8 cellular contexts compared by ENCODE assay signal in the genomic region with DNA sequence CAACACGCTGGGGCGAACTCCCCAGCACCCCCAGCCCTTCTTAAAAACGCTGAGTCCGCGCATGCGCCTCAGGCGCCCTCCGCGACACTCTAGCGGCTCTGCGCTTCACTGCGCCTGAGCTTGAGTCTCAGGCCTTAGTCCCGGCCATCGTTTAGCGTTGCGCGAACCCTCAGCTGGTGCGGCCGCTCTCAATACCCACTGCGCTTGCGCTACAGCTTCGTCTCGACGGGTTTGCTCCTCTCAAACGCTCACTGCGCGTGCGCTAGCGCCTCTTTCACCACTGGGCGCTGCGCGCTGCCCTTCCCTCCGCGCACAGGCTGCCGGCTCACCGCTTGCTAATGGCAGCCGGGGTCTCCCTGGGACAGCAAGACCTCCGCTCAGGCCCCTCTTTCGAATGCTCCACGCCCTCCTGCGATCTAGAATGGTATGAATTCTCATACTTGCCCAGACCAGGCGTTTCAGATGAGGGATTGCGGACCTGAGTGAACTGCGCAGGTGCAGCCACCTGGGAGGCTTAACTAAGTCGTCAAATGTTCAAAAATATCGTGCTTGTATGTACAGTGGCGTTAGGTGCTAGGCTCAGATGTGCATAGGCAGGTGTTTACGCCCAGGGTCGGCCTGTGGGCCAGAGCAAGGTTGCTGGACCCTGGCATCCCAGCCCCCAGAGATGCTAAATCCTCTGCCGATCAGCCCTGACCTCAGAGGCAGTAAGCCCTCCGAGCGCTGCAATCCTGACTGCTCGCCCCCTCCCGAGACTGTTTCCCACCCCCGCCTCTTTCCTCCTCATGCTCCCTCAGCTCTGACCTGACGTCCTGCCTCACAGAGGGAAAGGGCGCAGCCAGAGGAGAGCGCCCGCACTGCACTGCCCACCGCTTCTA. TPM values are rescaled to one million over a fixed set of nuclear protein-coding genes. Genes with fewer than 3 reads are reported as not detected.
DNase-seq lines count a peak whose midpoint lies in the region; ATAC-seq and TF ChIP-seq lines count a peak whose summit lies in the region.

SLC2A11 (plus strand) TSS at position 270 of the 878 bp plus-strand sequence; CDS start at position 395, 125 bp downstream.

- CTCF ChIA-PET in Calu3 (lab: Charles Lee) = interaction anchor here (0.5 to 2.3 kb wide), 22 partner anchors 8 to 1590 kb away, joined by 3 to 18 read pairs (median 4); partner anchors contain the start of genes CHCHD10 and MIF

- TF ChIP-seq CTCF in Calu3 (IDR thresholded peaks at IDR 0.05; ENCODE audit: unreplicated experiment) (peak; percentile 10), endodermal cell (conservative IDR thresholded peaks at IDR 0.05) (peak; percentile 47)

- H3K9me3 Mint-ChIP-seq in Calu3 (ENCODE audit: low read depth, unreplicated experiment) = no peaks in the 10 kb centered on the region
- no peaks in the 10 kb centered on the region for H3K9me3 Mint-ChIP-seq in endodermal cell

- peak within 1 kb of the TSS; percentile 95 for H3K4me3 Mint-ChIP-seq in Calu3 (ENCODE audit: low read depth, unreplicated experiment)
- H3K4me3 Mint-ChIP-seq in endodermal cell = peak within 1 kb of the TSS; percentile 80

- H3K9me3 ChIP-seq in endodermal cell (ENCODE audit: control insufficient read depth, low read length) = no peaks in the 10 kb centered on the region

- no peaks in the 10 kb centered on the region for H3K27me3 Mint-ChIP-seq in Calu3 (ENCODE audit: unreplicated experiment)
- H3K27me3 Mint-ChIP-seq in endodermal cell (ENCODE audit: insufficient read depth) = no peaks in the 10 kb centered on the region

- H3K27ac ChIP-seq in endodermal cell (ENCODE audit: low read depth, low read length) = peak within 1 kb of the TSS; percentile 86

- peak within 1 kb of the TSS; percentile 60 for H3K9ac ChIP-seq in endodermal cell (ENCODE audit: extremely low read depth, low read length, poor library complexity, severe bottlenecking)

- peak within 1 kb of the TSS; percentile 95 for H3K4me3 ChIP-seq in endodermal cell (ENCODE audit: low read length)

- peaks cover 22% of the 10 kb centered on the region for H3K36me3 Mint-ChIP-seq in Calu3 (ENCODE audit: insufficient read depth, unreplicated experiment)
- H3K36me3 Mint-ChIP-seq in endodermal cell (ENCODE audit: low read depth) = peaks cover 2% of the 10 kb centered on the region

- peak; percentile 94 for ATAC-seq in GM21381 (IDR thresholded peaks at IDR 0.05; ENCODE audit: unreplicated experiment)

- no peaks in the 10 kb centered on the region for H3K36me3 ChIP-seq in endodermal cell (ENCODE audit: control insufficient read depth, insufficient read depth, low read length)

- peak; percentile 94 for DNase-seq in Calu3
- DNase-seq in HUDEP-2 (lab: John Stamatoyannopoulos, UW; ENCODE audit: unreplicated experiment in 76 of 76) = peak; percentile 37 to 96 (median 90)
- peak; percentile 91 for DNase-seq in NOMO-1 treated with dmso at 0.1 percent for 144 hours (lab: John Stamatoyannopoulos, UW; ENCODE audit: unreplicated experiment)
- DNase-seq in activated CD8-positive, alpha-beta memory T cell treated with anti-CD3 and anti-CD28 coated beads, Interleukin-2, amount 50 U/mL, for 24 hours (ENCODE audit: extremely low read depth) = peak; percentile 86
- peak; percentile 99 for DNase-seq in endodermal cell
- DNase-seq in mesenteric fat pad (ENCODE audit: low spot score) = peak; percentile 99
- DNase-seq in stimulated activated CD8-positive, alpha-beta memory T cell treated with anti-CD3 and anti-CD28 coated beads, Interleukin-15, amount 100 ng/mL, for 1 hour (ENCODE audit: low read depth) = peak; percentile 76

- WGBS in endodermal cell (ENCODE audit: insufficient coverage in 1 of 2, insufficient read length in 1 of 2), 2 experiments = 0% methylated on average over 51 to 60 of the region's 60 CpGs

- BruUV-seq in Calu3 (replicated peaks; lab: Mats Ljungman, UMichigan) = TSS peak; percentile 47

- no peaks in the 10 kb centered on the region for H3K27me3 ChIP-seq in endodermal cell (ENCODE audit: control insufficient read depth, insufficient read depth, low read length, poor library complexity, severe bottlenecking)

- H3K4me1 Mint-ChIP-seq in Calu3 (ENCODE audit: low read depth, unreplicated experiment) (peaks cover 21% of the 10 kb centered on the region), endodermal cell (peaks cover 16% of the 10 kb centered on the region)

- intact Hi-C loops in Calu3 (cut with micrococcal nuclease; ENCODE audit: unreplicated experiment) = no loop called here

- H3K4me1 ChIP-seq in endodermal cell (ENCODE audit: control insufficient read depth, insufficient read depth, low read length) = peaks cover 5% of the 10 kb centered on the region

- H3K27ac Mint-ChIP-seq in Calu3 (ENCODE audit: unreplicated experiment) = peak within 1 kb of the TSS; percentile 74
- H3K27ac Mint-ChIP-seq in endodermal cell = peak within 1 kb of the TSS; percentile 97

RNA-seq across cellular contexts. Expression of gene SLC2A11, which starts in this region (rescaled TPM):
- total RNA-seq in Calu3 (2022) (18.9 and 32.8 TPM in 2 replicates), endodermal cell (10 to 100 TPM; 13.1 to 14.8 TPM), mesenteric fat pad (8.4 TPM)
- 12.0 TPM for polyA plus RNA-seq in endodermal cell (2013, experiment 1 of 2)
- polyA plus RNA-seq in endodermal cell (2013, experiment 2 of 2) = 9.3 TPM

Comparison
In these comparisons a context has a peak if more than half of its experiments do, and no peak if none do; other contexts are left out.
1. Peak in every context shown above with its lines: DNase-seq, ATAC-seq, H3K4me3 ChIP-seq and H3K27ac ChIP-seq.